ENCODE assay signal across 25 cellular contexts in the genomic region with DNA sequence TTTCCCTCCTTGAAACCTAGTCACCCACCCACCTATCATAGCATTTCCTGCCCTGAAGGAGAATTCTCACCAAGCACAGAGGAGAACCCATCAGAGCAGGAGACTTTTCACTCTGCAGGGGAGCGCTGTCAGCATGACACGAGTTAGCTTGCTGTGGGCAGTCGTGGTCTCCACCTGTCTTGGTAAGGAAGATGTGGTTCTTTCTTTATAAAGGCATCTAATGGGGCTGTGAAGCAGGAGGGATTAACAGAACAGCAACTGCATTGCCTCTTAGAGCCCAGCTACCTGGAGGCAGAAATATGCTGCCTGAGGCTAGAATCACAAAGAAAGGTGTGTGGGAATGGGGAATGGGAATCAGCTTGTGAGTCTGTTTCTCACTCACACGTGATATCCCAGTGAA.
DNase-seq lines count a peak whose midpoint lies in the region; ATAC-seq, FAIRE-seq and TF ChIP-seq lines count a peak whose summit lies in the region.
"Had no signal": no experiment of that assay in that cellular context is flagged by ENCODE, and none has a peak within 500 bp of the region (broad histone marks: within the 10 kb centered on the region; RNA-seq: fewer than 3 reads in every experiment).

No MANE protein-coding gene starts in this region.

- 0 out of 2 replicates have a peak overlapping the region, but pooled peaks have one; percentile 42 for H2AFZ ChIP-seq in H1 (ENCODE audit: low read length)

- H2BK120ac ChIP-seq in H1 (replicated peaks; ENCODE audit: low read depth, low read length), result no peak overlapping the region

- H3K36me3 Mint-ChIP-seq in activated naive CD4-positive, alpha-beta T cell treated with anti-CD3 and anti-CD28 coated beads, Interleukin-2, amount 50 U/mL, for 24 hours, result no peaks in the 10 kb centered on the region
- H3K36me3 Mint-ChIP-seq in T-cell, result no peaks in the 10 kb centered on the region
- H3K36me3 Mint-ChIP-seq: brain had no signal

- no peak overlapping the region for H3K9ac ChIP-seq in H1 (replicated peaks in 1 of 4; ENCODE audit: extremely low read depth in 1 of 4, low read depth in 3 of 4, low read length in 3 of 4)
- H3K9ac ChIP-seq: SK-N-SH had no signal

- no peak overlapping the region for H4K8ac ChIP-seq in H1 (ENCODE audit: extremely low read depth, insufficient read depth, low read length)

- no peaks in the 10 kb centered on the region for H3K27me3 Mint-ChIP-seq in activated naive CD4-positive, alpha-beta T cell treated with anti-CD3 and anti-CD28 coated beads, Interleukin-2, amount 50 U/mL, for 24 hours
- no peaks in the 10 kb centered on the region for H3K27me3 Mint-ChIP-seq in T-cell

- DNase-seq in activated naive CD4-positive, alpha-beta T cell treated with anti-CD3 and anti-CD28 coated beads, Interleukin-2, amount 50 U/mL, for 16 hours, result no peak
- DNase-seq in T-cell (no peak), H1 (ENCODE audit: low read depth in 1 of 2, low spot score in 2 of 2) (no peak), Right ventricle myocardium superior (no peak), anterior cingulate cortex (lab: John Stamatoyannopoulos, UW) (no peak)
- DNase-seq: activated CD4-positive, CD25-positive, alpha-beta regulatory T cell; activated naive CD4-positive, alpha-beta T cell; DMS53; effector memory CD4-positive, alpha-beta T cell; foreskin melanocyte; hippocampal formation; NCI-H146; NCI-H2171; NCI-H526; RPMI8226; SK-N-SH; T1000; testis had no signal

- intact Hi-C loops in Right ventricle myocardium superior (cut with DNase I), result no loop called here

- CTCF ChIA-PET in T-cell (lab: Charles Lee) (no interaction called here), H1 (lab: Charles Lee; ENCODE audit: partially characterized antibody) (interaction anchor here (0.6 to 1.5 kb wide), 4 partner anchors 45 to 150 kb away, joined by 3 read pairs; no protein-coding TSS in a partner anchor)

- TF ChIP-seq CTCF in H1 (IDR thresholded peaks at IDR 0.05; ENCODE audit: control extremely low read depth in 1 of 3, insufficient read depth in 1 of 3, low read depth in 1 of 3, low read length in 3 of 3), result no peak

- H3K23me2 ChIP-seq in H1 (ENCODE audit: low read depth, low read length), result no peaks in the 10 kb centered on the region

- no peaks in the 10 kb centered on the region for H3K36me3 ChIP-seq in H1 (ENCODE audit: control insufficient read depth in 2 of 4, insufficient read depth in 4 of 4, low read length in 3 of 4)
- H3K36me3 ChIP-seq: HAP-1 had no signal

- H3K79me2 ChIP-seq in H1 (ENCODE audit: control insufficient read depth in 1 of 2, insufficient read depth in 2 of 2, low read length in 2 of 2), result no peaks in the 10 kb centered on the region

- H3K4me3 Mint-ChIP-seq in activated naive CD4-positive, alpha-beta T cell treated with anti-CD3 and anti-CD28 coated beads, Interleukin-2, amount 50 U/mL, for 24 hours, result peak overlapping the region; percentile 30
- H3K4me3 Mint-ChIP-seq in T-cell, result peak overlapping the region; percentile 29 to 41 (median 37)
- H3K4me3 Mint-ChIP-seq: brain had no signal

- H3K14ac ChIP-seq in H1 (ENCODE audit: insufficient read length), result no peak overlapping the region

- no peaks in the 10 kb centered on the region; a peak in 1 of 7 replicates for H3K4me1 ChIP-seq in H1 (replicated peaks in 1 of 4; ENCODE audit: control insufficient read depth in 3 of 4, insufficient read depth in 4 of 4, low read length in 3 of 4)
- H3K4me1 ChIP-seq: HAP-1, testis had no signal

- no peaks in the 10 kb centered on the region for H3K27me3 ChIP-seq in H1 (replicated peaks in 1 of 4; ENCODE audit: control insufficient read depth in 3 of 4, extremely low read depth in 1 of 4, insufficient read depth in 3 of 4, low read length in 3 of 4)
- H3K27me3 ChIP-seq: testis had no signal

- H3K27ac Mint-ChIP-seq in activated naive CD4-positive, alpha-beta T cell treated with anti-CD3 and anti-CD28 coated beads, Interleukin-2, amount 50 U/mL, for 24 hours, result no peak overlapping the region
- peak overlapping the region; percentile 34 to 66 for H3K27ac Mint-ChIP-seq in T-cell
- H3K27ac Mint-ChIP-seq: brain, progenitor cell of endocrine pancreas had no signal

- no peaks in the 10 kb centered on the region for H4K20me1 ChIP-seq in H1 (replicated peaks in 1 of 2; ENCODE audit: control insufficient read depth in 1 of 2, insufficient read depth in 2 of 2, low read length in 2 of 2)

- no peak overlapping the region for H3K27ac ChIP-seq in H1 (ENCODE audit: low read depth, low read length)
- H3K27ac ChIP-seq: testis had no signal

- no peak overlapping the region for H3K4ac ChIP-seq in H1 (replicated peaks; ENCODE audit: insufficient read length, low read depth, low read length)

- ATAC-seq in T-cell (replicated peaks in 1 of 4) (peak in 2 of 4 experiments; percentile 26 to 49), Right ventricle myocardium superior (ENCODE audit: poor library complexity) (no peak), HG03135 (IDR thresholded peaks at IDR 0.05; ENCODE audit: unreplicated experiment) (no peak)
- ATAC-seq: esophagus mucosa, K562 had no signal

- H3K18ac ChIP-seq in H1 (ENCODE audit: extremely low read depth, low read length), result no peak overlapping the region

- TF ChIP-seq POLR2A in H1 (IDR thresholded peaks at IDR 0.05; ENCODE audit: control extremely low read depth in 1 of 2, low read depth in 2 of 2, low read length in 2 of 2), result no peak

- H2BK15ac ChIP-seq in H1 (ENCODE audit: low read length), result no peak overlapping the region

- no peak overlapping the region for H3K4me2 ChIP-seq in H1 (ENCODE audit: insufficient read depth in 1 of 2, low read depth in 2 of 2, low read length in 2 of 2)
- H3K4me2 ChIP-seq: SK-N-SH had no signal

- POLR2A ChIA-PET in T-cell (lab: Charles Lee), result no interaction called here
- POLR2A ChIA-PET in H1 (lab: Charles Lee; ENCODE audit: partially characterized antibody), result no interaction called here

- H2BK12ac ChIP-seq in H1 (ENCODE audit: low read depth, low read length), result no peak overlapping the region; the same call in 1 of the 2 replicates

- H2AK5ac ChIP-seq in H1 (ENCODE audit: low read depth, low read length), result no peak overlapping the region

- WGBS in H1 (ENCODE audit: extremely low coverage in 1 of 2, insufficient coverage in 1 of 2, insufficient read length in 1 of 2, insufficient replicate concordance in 2 of 2, low coverage in 1 of 2, low lambda C conversion rate in 2 of 2, missing lambda C conversion rate in 1 of 2), 2 experiments, result 63% methylated on average over 4 of the region's 4 CpGs; no CpG with 5 or more reads in 1 of the 2 experiments

- no peak overlapping the region for H3K56ac ChIP-seq in H1 (replicated peaks; ENCODE audit: insufficient read length, low read depth, low read length)

- H2BK20ac ChIP-seq in H1 (ENCODE audit: low read length), result no peak overlapping the region

- no peak for FAIRE-seq in H1 (lab: Jason Lieb, UNC)
- FAIRE-seq: K562 had no signal

- no peaks in the 10 kb centered on the region for H3K4me1 Mint-ChIP-seq in activated naive CD4-positive, alpha-beta T cell treated with anti-CD3 and anti-CD28 coated beads, Interleukin-2, amount 50 U/mL, for 24 hours
- peaks cover 0 to 5% (median 3%) of the 10 kb centered on the region in 3 donors for H3K4me1 Mint-ChIP-seq in T-cell

- H3K79me1 ChIP-seq in H1 (ENCODE audit: low read depth, low read length), result no peaks in the 10 kb centered on the region

- no peaks in the 10 kb centered on the region for H3K9me3 ChIP-seq in H1 (ENCODE audit: insufficient read depth in 2 of 2, low read depth in 1 of 2, low read length in 1 of 2)
- H3K9me3 ChIP-seq: HAP-1, SK-N-SH, testis had no signal

- no peak overlapping the region for H3K23ac ChIP-seq in H1 (ENCODE audit: insufficient read length)

- no peak overlapping the region for H2BK5ac ChIP-seq in H1 (ENCODE audit: low read depth, low read length)

- no peak for TF ChIP-seq EP300 in H1 (IDR thresholded peaks at IDR 0.05; ENCODE audit: borderline replicate concordance in 1 of 2, low read depth in 2 of 2, low read length in 2 of 2)

- no peak for TF ChIP-seq RAD21 in H1 (IDR thresholded peaks at IDR 0.05 in 1 of 2, conservative IDR thresholded peaks at IDR 0.05 in 1 of 2; ENCODE audit: low read depth in 2 of 2, low read length in 2 of 2)

- H3K9me3 Mint-ChIP-seq in activated naive CD4-positive, alpha-beta T cell treated with anti-CD3 and anti-CD28 coated beads, Interleukin-2, amount 50 U/mL, for 24 hours, result no peaks in the 10 kb centered on the region
- no peaks in the 10 kb centered on the region for H3K9me3 Mint-ChIP-seq in T-cell
- H3K9me3 Mint-ChIP-seq: brain had no signal

- no peak overlapping the region for H4K5ac ChIP-seq in H1 (ENCODE audit: insufficient read length, low read depth, low read length)

- no peak overlapping the region for H3K4me3 ChIP-seq in H1 (ENCODE audit: extremely low read depth in 1 of 4, insufficient read depth in 2 of 4, low read depth in 3 of 4, low read length in 4 of 4)
- H3K4me3 ChIP-seq: HAP-1, K562, testis had no signal

- no peak overlapping the region for H4K91ac ChIP-seq in H1 (replicated peaks; ENCODE audit: insufficient read length, low read length)

TF ChIP-seq in H1, 55 proteins besides CTCF, POLR2A, EP300 and RAD21 (continues in another document):
- TF ChIP-seq KDM4A (IDR thresholded peaks at IDR 0.05; ENCODE audit: low read depth, low read length, severe bottlenecking) (no peak), BRCA1 (IDR thresholded peaks at IDR 0.05; ENCODE audit: low read depth, low read length) (no peak), SP1 (IDR thresholded peaks at IDR 0.05; ENCODE audit: low read depth, low read length) (no peak), CBX5 (IDR thresholded peaks at IDR 0.05; ENCODE audit: low read depth, low read length) (no peak), CHD1 (IDR thresholded peaks at IDR 0.05; ENCODE audit: low read depth, low read length) (no peak), SP2 (IDR thresholded peaks at IDR 0.05; ENCODE audit: low read length) (no peak), CHD2 (IDR thresholded peaks at IDR 0.05; ENCODE audit: low read length) (no peak), KDM1A (IDR thresholded peaks at IDR 0.05; ENCODE audit: borderline replicate concordance, low read length) (no peak), POLR2AphosphoS5 (IDR thresholded peaks at IDR 0.05; ENCODE audit: low read depth, low read length) (no peak), SP4 (IDR thresholded peaks at IDR 0.05; ENCODE audit: low read length) (no peak), KDM5A (IDR thresholded peaks at IDR 0.05; ENCODE audit: low read length) (no peak), SIN3A (conservative IDR thresholded peaks at IDR 0.05 in 1 of 2, IDR thresholded peaks at IDR 0.05 in 1 of 2; ENCODE audit: low read depth in 1 of 2, low read length in 2 of 2) (no peak), TAF1 (IDR thresholded peaks at IDR 0.05; ENCODE audit: low read depth, low read length) (no peak)
- TF ChIP-seq, protein P1, sequence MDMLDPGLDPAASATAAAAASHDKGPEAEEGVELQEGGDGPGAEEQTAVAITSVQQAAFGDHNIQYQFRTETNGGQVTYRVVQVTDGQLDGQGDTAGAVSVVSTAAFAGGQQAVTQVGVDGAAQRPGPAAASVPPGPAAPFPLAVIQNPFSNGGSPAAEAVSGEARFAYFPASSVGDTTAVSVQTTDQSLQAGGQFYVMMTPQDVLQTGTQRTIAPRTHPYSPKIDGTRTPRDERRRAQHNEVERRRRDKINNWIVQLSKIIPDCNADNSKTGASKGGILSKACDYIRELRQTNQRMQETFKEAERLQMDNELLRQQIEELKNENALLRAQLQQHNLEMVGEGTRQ (IDR thresholded peaks at IDR 0.05; ENCODE audit: low read length), result no peak
